9 cellular contexts compared by ENCODE assay signal in the genomic region with DNA sequence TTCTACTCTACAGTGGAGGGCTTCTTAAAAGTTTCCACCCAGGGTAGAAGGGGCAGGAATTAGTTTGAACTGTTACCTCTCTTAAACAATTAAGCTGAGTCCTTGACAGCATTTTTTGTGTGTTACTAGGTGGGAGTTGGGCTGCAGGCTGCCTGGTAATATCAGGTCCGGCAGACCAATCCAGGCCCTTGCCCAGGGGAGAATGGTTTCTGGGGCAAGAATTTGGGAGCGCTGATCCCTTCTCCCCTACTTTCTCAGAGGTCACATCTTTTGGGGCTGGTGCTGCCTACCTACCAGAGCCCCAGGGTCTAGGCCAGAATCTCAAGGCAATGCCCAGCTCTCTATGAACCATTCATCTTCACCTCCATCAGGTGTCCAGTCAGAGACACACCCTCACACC. TPM values are rescaled to one million over a fixed set of nuclear protein-coding genes. Genes with fewer than 3 reads are reported as not detected.
DNase-seq lines count a peak whose midpoint lies in the region; ATAC-seq, FAIRE-seq and TF ChIP-seq lines count a peak whose summit lies in the region.
"Had no signal": no experiment of that assay in that cellular context is flagged by ENCODE, and none has a peak within 500 bp of the region (broad histone marks: within the 10 kb centered on the region; RNA-seq: fewer than 3 reads in every experiment).

No MANE protein-coding gene starts in this region.

- no peaks in the 10 kb centered on the region for H3K9me3 ChIP-seq in heart right ventricle
- H3K9me3 ChIP-seq in GM12878 (replicated peaks; ENCODE audit: control insufficient read depth, insufficient read depth, low read length): no peaks in the 10 kb centered on the region
- H3K9me3 ChIP-seq in lower lobe of right lung: no peaks in the 10 kb centered on the region
- H3K9me3 ChIP-seq in upper lobe of right lung: no peaks in the 10 kb centered on the region

- peak; percentile 13 for FAIRE-seq in GM12878 (lab: Jason Lieb, UNC)
- FAIRE-seq: G401.6 had no signal

- intact Hi-C loops in heart right ventricle (cut with DNase I): loop anchor here in 1 of 10 donors (5.0 kb wide), 1 partner anchor 368 kb away; the partner anchor contains the start of genes ACTR1A and SUFU
- intact Hi-C loops in left cardiac atrium (cut with DNase I): no loop called here
- intact Hi-C loops in GM12878 (cut with micrococcal nuclease; ENCODE audit: unreplicated experiment): no loop called here
- intact Hi-C loops in lower lobe of right lung (cut with DNase I): no loop called here
- intact Hi-C loops in upper lobe of right lung (cut with DNase I): no loop called here

- SMC1A ChIA-PET in GM12878 (lab: Charles Lee; ENCODE audit: uncharacterized antibody, unreplicated experiment): interaction anchor here (1.2 to 2.3 kb wide), 3 partner anchors 12 to 22 kb away, joined by 3 to 16 read pairs (median 11); partner anchors contain the start of gene NOLC1

- BruUV-seq in GM12878 (replicated peaks; lab: Mats Ljungman, UMichigan): TSS peak; percentile 74

- H3K4me2 ChIP-seq in GM12878 (ENCODE audit: control insufficient read depth, insufficient read depth): peak overlapping the region; percentile 68

- no peak for TF ChIP-seq RAD21 in GM12878 (IDR thresholded peaks at IDR 0.05; ENCODE audit: insufficient read depth, low read depth, low read length)

- POLR2A ChIA-PET in GM12878 (lab: Charles Lee): interaction anchor here (0.5 to 2.3 kb wide), 4 partner anchors 9 to 62 kb away, joined by 3 to 11 read pairs (median 6); partner anchors contain the start of gene NOLC1

- RAD21 ChIA-PET in GM12878 (lab: Charles Lee; ENCODE audit: unreplicated experiment): interaction anchor here (1.0 to 2.3 kb wide), 2 partner anchors 17 to 26 kb away, joined by 3 to 12 read pairs; partner anchors contain the start of gene NOLC1

- H3K4me3 ChIP-seq in heart right ventricle (peak overlapping the region in 8 of 10 donors; percentile 75 to 98 (median 88)), GM12878 (peak overlapping the region; percentile 93), lower lobe of right lung (peak overlapping the region; percentile 96), upper lobe of right lung (peak overlapping the region; percentile 98)

- CTCF ChIA-PET in GM12878 (lab: Yijun Ruan, JAX): interaction anchor here (1.2 to 2.2 kb wide), 5 partner anchors 14 to 294 kb away, joined by 3 to 11 read pairs (median 4); partner anchors contain the start of gene NOLC1

- H3K79me2 ChIP-seq in GM12878 (ENCODE audit: control insufficient read depth, insufficient read depth, low read length): peaks cover 62% of the 10 kb centered on the region

- TF ChIP-seq CTCF in heart right ventricle (IDR thresholded peaks at IDR 0.05) (no peak), GM12878 (IDR thresholded peaks at IDR 0.05 in 2 of 3, conservative IDR thresholded peaks at IDR 0.05 in 1 of 3; ENCODE audit: control insufficient read depth in 2 of 3, extremely low read depth in 1 of 3, insufficient read depth in 1 of 3, low read depth in 3 of 3, low read length in 3 of 3) (no peak), lower lobe of right lung (IDR thresholded peaks at IDR 0.05) (no peak), upper lobe of right lung (IDR thresholded peaks at IDR 0.05) (no peak)

- H2AFZ ChIP-seq in GM12878 (ENCODE audit: control insufficient read depth, low read depth, low read length): no peak overlapping the region

- no peak for TF ChIP-seq EP300 in GM12878 (IDR thresholded peaks at IDR 0.05; ENCODE audit: borderline replicate concordance in 1 of 2, control insufficient read depth in 1 of 2, low read depth in 2 of 2, low read length in 2 of 2)

- peak overlapping the region; percentile 82 for H3K9ac ChIP-seq in GM12878 (ENCODE audit: control insufficient read depth, insufficient read depth, low read length)

- H3K27ac ChIP-seq in heart right ventricle: peak overlapping the region in 7 of 10 donors; percentile 95 to 97 (median 97)
- H3K27ac ChIP-seq in GM12878 (ENCODE audit: control insufficient read depth, insufficient read depth): peak overlapping the region; percentile 75; the same call in 1 of the 2 replicates
- H3K27ac ChIP-seq in lower lobe of right lung: peak overlapping the region; percentile 96
- H3K27ac ChIP-seq in upper lobe of right lung: peak overlapping the region; percentile 97

- DNase-seq in heart right ventricle (no peak), left cardiac atrium (no peak), GM12878 (ENCODE audit: low read depth, low spot score) (no peak), lower lobe of right lung (no peak), upper lobe of right lung (no peak), DMS114 treated with DMSO at 0.1 percent for 48 hours (lab: John Stamatoyannopoulos, UW; ENCODE audit: unreplicated experiment) (no peak), NCI-H526 treated with DMSO at 0.1 percent for 48 hours (lab: John Stamatoyannopoulos, UW) (no peak), NCI-H187 treated with DMSO at 0.1 percent for 48 hours (lab: John Stamatoyannopoulos, UW) (no peak)

- H3K4me1 ChIP-seq in heart right ventricle (peaks cover 6 to 46% (median 41%) of the 10 kb centered on the region in 9 donors), GM12878 (ENCODE audit: control insufficient read depth, insufficient read depth, low read length) (peaks cover 10% of the 10 kb centered on the region), lower lobe of right lung (peaks cover 41% of the 10 kb centered on the region), upper lobe of right lung (peaks cover 27% of the 10 kb centered on the region)

- H4K20me1 ChIP-seq in GM12878 (ENCODE audit: control insufficient read depth, insufficient read depth): no peaks in the 10 kb centered on the region; the same call in 1 of the 2 replicates

- WGBS in heart right ventricle, 2 donors: 47 to 63% methylated on average over 2 of the region's 2 CpGs
- WGBS in GM12878 (ENCODE audit: insufficient coverage, insufficient replicate concordance, low lambda C conversion rate, missing lambda C conversion rate): 22% methylated on average over 2 of the region's 2 CpGs

- in situ Hi-C loops in GM12878 (cut with MboI): no loop called here

- H3K36me3 ChIP-seq in heart right ventricle (peaks cover under 1 to 21% (median 16%) of the 10 kb centered on the region in 9 donors), GM12878 (ENCODE audit: control insufficient read depth in 2 of 2, insufficient read depth in 2 of 2, low read length in 1 of 2) (peaks cover 14% of the 10 kb centered on the region in 2 experiments), lower lobe of right lung (peaks cover 19% of the 10 kb centered on the region), upper lobe of right lung (peaks cover 18% of the 10 kb centered on the region)

- ATAC-seq in heart right ventricle (no peak), left cardiac atrium (no peak), GM12878 (no peak), lower lobe of right lung (no peak), upper lobe of right lung (no peak)

- no peaks in the 10 kb centered on the region for H3K27me3 ChIP-seq in heart right ventricle
- no peaks in the 10 kb centered on the region for H3K27me3 ChIP-seq in GM12878 (replicated peaks in 1 of 2; ENCODE audit: control insufficient read depth in 2 of 2, insufficient read depth in 2 of 2, low read length in 1 of 2)
- no peaks in the 10 kb centered on the region for H3K27me3 ChIP-seq in lower lobe of right lung (ENCODE audit: low read depth)
- H3K27me3 ChIP-seq in upper lobe of right lung: no peaks in the 10 kb centered on the region

- TF ChIP-seq POLR2A in GM12878 (IDR thresholded peaks at IDR 0.05; ENCODE audit: low read depth, low read length): no peak

RNA-seq across cellular contexts. Expression of gene PPRC1, which starts 1.6 kb away (rescaled TPM):
- total RNA-seq in heart right ventricle (10 to 100 TPM; 10.6 to 22.7 (median 13.0) TPM), left cardiac atrium (10 to 100 TPM; 11.2 to 29.5 TPM), GM12878 (2014; rRNA removed) (23.4 and 25.1 TPM in 2 replicates), GM12878 (2014; rRNA removed; fragmentation: Illumina TruSeq; extraction: Trizol) (18.7 and 19.2 TPM in 2 replicates), GM12878 (2021) (59.6 and 69.8 TPM in 2 replicates), lower lobe of right lung (32.7 TPM), upper lobe of right lung (38.3 TPM)
- polyA plus RNA-seq in heart right ventricle (10 to 100 TPM; 14.1 to 14.9 TPM), GM12878 (2011; rRNA removed) (9.6 and 22.3 TPM in 2 replicates), GM12878 (2014; fragmentation: Illumina TruSeq; extraction: Trizol) (42.1 and 55.9 TPM in 2 replicates), GM12878 (2014; fragmentation: Nextera tagmentation; extraction: Ambion mirVana) (10 to 100 TPM; 13.1 to 15.2 TPM), GM12878 (2014; rRNA removed) (44.1 and 54.3 TPM in 2 replicates), GM12878 (2016; fragmentation: Nextera tagmentation; extraction: Ambion mirVana) (10 to 100 TPM; 39.6 to 40.6 TPM)
- 71.3 and 80.3 TPM in 2 replicates for total RNA-seq in GM12878 (2013; cell fraction: nucleolus; rRNA removed)
- polyA plus RNA-seq in GM12878 (2011; ENCODE audit: low read depth): 22.2 TPM
- 21.8 and 22.9 TPM in 2 replicates for polyA plus RNA-seq in GM12878 (2011; cell fraction: cytosol; rRNA removed)
- 57.4 and 75.8 TPM in 2 replicates for polyA plus RNA-seq in GM12878 (2011; cell fraction: nucleus; rRNA removed)
- 23.6 and 36.1 TPM in 2 replicates for polyA plus RNA-seq in GM12878 (2012)
- polyA minus RNA-seq in GM12878 (2011; rRNA and poly(A)+ RNA removed): 43.2 and 45.6 TPM in 2 replicates
- polyA minus RNA-seq in GM12878 (2011; cell fraction: cytosol; rRNA and poly(A)+ RNA removed): 23.9 and 24.7 TPM in 2 replicates
- 23.0 and 50.0 TPM in 2 replicates for polyA minus RNA-seq in GM12878 (2011; cell fraction: nucleus; rRNA and poly(A)+ RNA removed)

RNA-seq across cellular contexts. Expression of gene LDB1, which starts 14.2 kb away (rescaled TPM):
- total RNA-seq in heart right ventricle (10 to 100 TPM; 39.2 to 63.8 (median 56.3) TPM), left cardiac atrium (10 to 100 TPM; 44.3 to 48.6 TPM), GM12878 (2014; rRNA removed) (34.6 and 37.7 TPM in 2 replicates), GM12878 (2014; rRNA removed; fragmentation: Illumina TruSeq; extraction: Trizol) (35.6 and 36.0 TPM in 2 replicates), GM12878 (2021) (45.6 and 51.1 TPM in 2 replicates), lower lobe of right lung (58.0 TPM), upper lobe of right lung (60.1 TPM)
- polyA plus RNA-seq in heart right ventricle (10 to 100 TPM; 21.9 to 22.9 TPM), GM12878 (2011; rRNA removed) (64.9 and 71.5 TPM in 2 replicates), GM12878 (2014; fragmentation: Illumina TruSeq; extraction: Trizol) (27.0 and 45.4 TPM in 2 replicates), GM12878 (2014; fragmentation: Nextera tagmentation; extraction: Ambion mirVana) (1 to 10 TPM; 1.7 to 2.3 TPM), GM12878 (2014; rRNA removed) (59.9 and 61.0 TPM in 2 replicates), GM12878 (2016; fragmentation: Nextera tagmentation; extraction: Ambion mirVana) (1 to 10 TPM; 4.7 to 5.6 TPM)
- total RNA-seq in GM12878 (2013; cell fraction: nucleolus; rRNA removed): 68.8 and 83.8 TPM in 2 replicates
- polyA plus RNA-seq in GM12878 (2011; ENCODE audit: low read depth): 22.9 TPM
- polyA plus RNA-seq in GM12878 (2011; cell fraction: cytosol; rRNA removed): 89.1 and 108 TPM in 2 replicates
- 264 and 317 TPM in 2 replicates for polyA plus RNA-seq in GM12878 (2011; cell fraction: nucleus; rRNA removed)
- 37.7 and 49.1 TPM in 2 replicates for polyA plus RNA-seq in GM12878 (2012)
- polyA minus RNA-seq in GM12878 (2011; rRNA and poly(A)+ RNA removed): 96.8 and 117 TPM in 2 replicates
- polyA minus RNA-seq in GM12878 (2011; cell fraction: cytosol; rRNA and poly(A)+ RNA removed): 27.3 and 42.0 TPM in 2 replicates
- 35.9 and 49.0 TPM in 2 replicates for polyA minus RNA-seq in GM12878 (2011; cell fraction: nucleus; rRNA and poly(A)+ RNA removed)

RNA-seq across cellular contexts. Expression of gene NOLC1, which starts 17.8 kb away (rescaled TPM):
- total RNA-seq in heart right ventricle (10 to 100 TPM; 22.3 to 45.5 (median 29.0) TPM), left cardiac atrium (10 to 100 TPM; 26.3 to 37.6 TPM), GM12878 (2014; rRNA removed) (106 and 111 TPM in 2 replicates), GM12878 (2014; rRNA removed; fragmentation: Illumina TruSeq; extraction: Trizol) (122 and 125 TPM in 2 replicates), GM12878 (2021) (144 TPM in 2 replicates), lower lobe of right lung (31.0 TPM), upper lobe of right lung (37.9 TPM)
- polyA plus RNA-seq in heart right ventricle (10 to 100 TPM in 1 of 2 donors, 1 to 10 TPM in 1; 8.6 to 24.0 TPM), GM12878 (2011; rRNA removed) (130 and 140 TPM in 2 replicates), GM12878 (2014; fragmentation: Illumina TruSeq; extraction: Trizol) (244 and 248 TPM in 2 replicates), GM12878 (2014; fragmentation: Nextera tagmentation; extraction: Ambion mirVana) (100 to 1,000 TPM in 1 of 2 experiments, 10 to 100 TPM in 1; 91.7 to 103 TPM), GM12878 (2014; rRNA removed) (124 and 126 TPM in 2 replicates), GM12878 (2016; fragmentation: Nextera tagmentation; extraction: Ambion mirVana) (100 to 1,000 TPM; 180 to 193 TPM)
- 29.3 and 38.5 TPM in 2 replicates for total RNA-seq in GM12878 (2013; cell fraction: nucleolus; rRNA removed)
- polyA plus RNA-seq in GM12878 (2011; ENCODE audit: low read depth): 42.6 TPM
- 101 and 112 TPM in 2 replicates for polyA plus RNA-seq in GM12878 (2011; cell fraction: cytosol; rRNA removed)
- polyA plus RNA-seq in GM12878 (2011; cell fraction: nucleus; rRNA removed): 69.0 and 98.6 TPM in 2 replicates
- polyA plus RNA-seq in GM12878 (2012): 60.1 and 65.6 TPM in 2 replicates
- polyA minus RNA-seq in GM12878 (2011; rRNA and poly(A)+ RNA removed): 66.7 and 86.4 TPM in 2 replicates
- polyA minus RNA-seq in GM12878 (2011; cell fraction: cytosol; rRNA and poly(A)+ RNA removed): 34.5 and 42.3 TPM in 2 replicates
- polyA minus RNA-seq in GM12878 (2011; cell fraction: nucleus; rRNA and poly(A)+ RNA removed): 9.2 and 16.5 TPM in 2 replicates
